ENCODE assay signal across 10 cellular contexts in genomic region chr1:11594222-11594621, GRCh38.
A peak's percentile ranks its signal among the peaks of the same experiment; 100 is the strongest.
DNase-seq lines count a peak whose midpoint lies in the region; ATAC-seq, FAIRE-seq and TF ChIP-seq lines count a peak whose summit lies in the region.
"Had no signal": no experiment of that assay in that cellular context is flagged by ENCODE, and none has a peak within 500 bp of the region (broad histone marks: within the 10 kb centered on the region; RNA-seq: fewer than 3 reads in every experiment).

No MANE protein-coding gene starts in this region.

- H3K27me3 ChIP-seq in bronchial epithelial cell (ENCODE audit: control insufficient read depth, insufficient read depth, low read length), result no peaks in the 10 kb centered on the region

- H3K36me3 ChIP-seq in bronchial epithelial cell (ENCODE audit: control insufficient read depth, insufficient read depth, low read length), result no peaks in the 10 kb centered on the region
- H3K36me3 ChIP-seq: lower lobe of right lung had no signal

- ATAC-seq in activated CD4-positive, CD25-positive, alpha-beta regulatory T cell treated with anti-CD3 and anti-CD28 coated beads, Interleukin-2, amount 50 U/mL, for 24 hours, result no peak
- ATAC-seq in HG03520 (IDR thresholded peaks at IDR 0.05; ENCODE audit: unreplicated experiment), result no peak
- ATAC-seq: lower lobe of right lung, T-cell had no signal

- TF ChIP-seq CTCF in bronchial epithelial cell (IDR thresholded peaks at IDR 0.05; ENCODE audit: insufficient read depth, low read length, severe bottlenecking), result peak; percentile 34

- peak; percentile 36 for FAIRE-seq in bronchial epithelial cell (lab: Jason Lieb, UNC)

- H3K4me3 ChIP-seq in bronchial epithelial cell (ENCODE audit: low read depth, low read length), result no peak overlapping the region
- H3K4me3 ChIP-seq: lower lobe of right lung had no signal

- peak; percentile 18 for DNase-seq in AG08395 (ENCODE audit: low spot score)
- peak; percentile 29 for DNase-seq in HCEC 1CT
- DNase-seq in bronchial epithelial cell (ENCODE audit: low read depth), result peak; percentile 31
- peak; percentile 77 for DNase-seq in iPS-NIHi11 (ENCODE audit: low spot score)
- DNase-seq in globus pallidus (ENCODE audit: low spot score), result no peak
- DNase-seq in NAMALWA (ENCODE audit: low spot score), result no peak
- DNase-seq: lower lobe of right lung, T-cell had no signal

Comparison
In these comparisons a context has a peak if more than half of its experiments do, and no peak if none do; other contexts are left out.
1. DNase-seq: peak in AG08395 (single experiment), HCEC 1CT (single experiment), bronchial epithelial cell (single experiment) and iPS-NIHi11 (single experiment); none in globus pallidus (single experiment) and NAMALWA (single experiment).